13 cellular contexts compared by ENCODE assay signal in genomic region chr3:111246967-111247760, GRCh38.
DNase-seq lines count a peak whose midpoint lies in the region; ATAC-seq and TF ChIP-seq lines count a peak whose summit lies in the region.
"Had no signal": no experiment of that assay in that cellular context is flagged by ENCODE, and none has a peak within 500 bp of the region (broad histone marks: within the 10 kb centered on the region; RNA-seq: fewer than 3 reads in every experiment).

No MANE protein-coding gene starts in this region.

- no peaks in the 10 kb centered on the region for H3K27me3 ChIP-seq in MG63
- H3K27me3 ChIP-seq in ovary: no peaks in the 10 kb centered on the region

- peak; percentile 16 for DNase-seq in Calu3
- DNase-seq in MG63: peak; percentile 88
- peak; percentile 96 for DNase-seq in epithelial cell of esophagus (ENCODE audit: low read depth)
- DNase-seq in non-pigmented ciliary epithelial cell (ENCODE audit: low read depth): peak; percentile 67
- DNase-seq in UCSD-AML1 (lab: John Stamatoyannopoulos, UW; ENCODE audit: unreplicated experiment): no peak
- no peak for DNase-seq in ovary
- no peak for DNase-seq in KG1 (lab: John Stamatoyannopoulos, UW)
- DNase-seq: activated CD4-positive, alpha-beta T cell treated with anti-CD3 and anti-CD28 coated beads, Interleukin-2, amount 10 ng/mL, durations not matched to agents 24 days and 14 days; activated naive CD4-positive, alpha-beta T cell treated with anti-CD3 and anti-CD28 coated beads for 36 hours; NCI-H2171; stimulated activated naive CD8-positive, alpha-beta T cell treated with anti-CD3 and anti-CD28 coated beads, Interleukin-15, Interleukin-2, amounts not matched to agents 100 U/mL and 50 U/mL, for 24 hours had no signal

- H3K27me3 Mint-ChIP-seq in Calu3 (ENCODE audit: unreplicated experiment): no peaks in the 10 kb centered on the region

- H3K4me3 Mint-ChIP-seq in Calu3 (ENCODE audit: low read depth, unreplicated experiment): no peak overlapping the region
- H3K4me3 Mint-ChIP-seq: activated CD4-positive, alpha-beta T cell treated with anti-CD3 and anti-CD28 coated beads, Interleukin-2, amount 10 ng/mL, durations not matched to agents 24 days and 14 days; activated naive CD4-positive, alpha-beta T cell treated with anti-CD3 and anti-CD28 coated beads for 36 hours; nephron had no signal

- no peak for ATAC-seq in HG03025 (IDR thresholded peaks at IDR 0.05; ENCODE audit: low FRiP score, unreplicated experiment)
- ATAC-seq: stimulated activated naive CD8-positive, alpha-beta T cell treated with anti-CD3 and anti-CD28 coated beads, Interleukin-15, Interleukin-2, amounts not matched to agents 100 U/mL and 50 U/mL, for 24 hours had no signal

- no peak overlapping the region for H3K27ac ChIP-seq in ovary

- H3K27ac Mint-ChIP-seq in Calu3 (ENCODE audit: unreplicated experiment): no peak overlapping the region
- H3K27ac Mint-ChIP-seq: activated CD4-positive, alpha-beta T cell treated with anti-CD3 and anti-CD28 coated beads, Interleukin-2, amount 10 ng/mL, durations not matched to agents 24 days and 14 days; activated naive CD4-positive, alpha-beta T cell treated with anti-CD3 and anti-CD28 coated beads for 36 hours; nephron had no signal

- intact Hi-C loops in Calu3 (cut with micrococcal nuclease; ENCODE audit: unreplicated experiment): no loop called here
- intact Hi-C loops in ovary (cut with DNase I): no loop called here

- H3K9me3 ChIP-seq in MG63 (no peaks in the 10 kb centered on the region; the same call in 1 of the 2 replicates), ovary (no peaks in the 10 kb centered on the region)

- no peaks in the 10 kb centered on the region for H3K36me3 Mint-ChIP-seq in Calu3 (ENCODE audit: insufficient read depth, unreplicated experiment)

- BruUV-seq in Calu3 (replicated peaks; lab: Mats Ljungman, UMichigan): no TSS peak

- no peak overlapping the region for H3K4me3 ChIP-seq in MG63
- H3K4me3 ChIP-seq in epithelial cell of esophagus (ENCODE audit: low read length): no peak overlapping the region
- no peak overlapping the region for H3K4me3 ChIP-seq in ovary

- TF ChIP-seq EP300 in ovary (IDR thresholded peaks at IDR 0.05): no peak

- H3K4me1 Mint-ChIP-seq in Calu3 (ENCODE audit: low read depth, unreplicated experiment): no peaks in the 10 kb centered on the region
- H3K4me1 Mint-ChIP-seq: nephron had no signal

- TF ChIP-seq CTCF in Calu3 (IDR thresholded peaks at IDR 0.05; ENCODE audit: unreplicated experiment) (no peak), epithelial cell of esophagus (IDR thresholded peaks at IDR 0.05; ENCODE audit: insufficient read depth, low read depth, low read length, missing control alignments) (no peak), ovary (IDR thresholded peaks at IDR 0.05) (no peak)

- CTCF ChIA-PET in Calu3 (lab: Charles Lee): no interaction called here

- peaks cover 5% of the 10 kb centered on the region for H3K9me3 Mint-ChIP-seq in Calu3 (ENCODE audit: low read depth, unreplicated experiment)

- no peaks in the 10 kb centered on the region for H3K4me1 ChIP-seq in ovary (ENCODE audit: insufficient read depth)

- 90 to 94% (median 92%) methylated on average over 7 of the region's 7 CpGs for WGBS in ovary, 3 donors

- H3K36me3 ChIP-seq in MG63 (no peaks in the 10 kb centered on the region), ovary (no peaks in the 10 kb centered on the region)

- TF ChIP-seq POLR2A in ovary (IDR thresholded peaks at IDR 0.05): no peak

Comparison
In these comparisons a context has a peak if more than half of its experiments do, and no peak if none do; other contexts are left out.
1. DNase-seq: peak in Calu3 (single experiment), MG63 (single experiment), epithelial cell of esophagus (single experiment) and non-pigmented ciliary epithelial cell (single experiment); none in UCSD-AML1 (single experiment), ovary (0 of 5) and KG1 (single experiment).